ENCODE assay signal across 1 cellular context in genomic region chr1:244451951-244452795, GRCh38.
TF ChIP-seq lines count a peak whose summit lies in the region.

No MANE protein-coding gene starts in this region.

TF ChIP-seq in A549, 52 proteins besides CTCF, POLR2A, EP300 and RAD21 (continued from another document):
- TF ChIP-seq PBX3 (IDR thresholded peaks at IDR 0.05) (no peak), RARB (CRISPR knock-in tag; IDR thresholded peaks at IDR 0.05) (no peak), NPAS2 (CRISPR knock-in tag; IDR thresholded peaks at IDR 0.05; ENCODE audit: borderline replicate concordance) (no peak), HEYL (CRISPR knock-in tag; IDR thresholded peaks at IDR 0.05) (no peak), TP53 (CRISPR knock-in tag; IDR thresholded peaks at IDR 0.05) (no peak), FOSB (CRISPR knock-in tag; IDR thresholded peaks at IDR 0.05) (no peak), EHF (CRISPR knock-in tag; IDR thresholded peaks at IDR 0.05) (no peak), MAZ (IDR thresholded peaks at IDR 0.05; ENCODE audit: borderline replicate concordance, low read depth, low read length) (no peak), CEBPB (IDR thresholded peaks at IDR 0.05) (no peak), MAX (IDR thresholded peaks at IDR 0.05) (peak; percentile 63), CHD2 (IDR thresholded peaks at IDR 0.05; ENCODE audit: low read length, partially characterized antibody) (peak; percentile 78), HDAC2 (IDR thresholded peaks at IDR 0.05) (no peak), JUN (IDR thresholded peaks at IDR 0.05) (peak in 1 of 2 experiments; percentile 56; a peak in 2 of 5 replicates), FOSL2 (IDR thresholded peaks at IDR 0.05) (no peak), FOSL2 (CRISPR knock-in tag; IDR thresholded peaks at IDR 0.05) (no peak), SMC3 (IDR thresholded peaks at IDR 0.05) (peak; percentile 52; the same call in 2 of the 3 replicates), CBX8 (IDR thresholded peaks at IDR 0.05) (no peak)
